14 cellular contexts compared by ENCODE assay signal in genomic region chr3:148999806-149000205, GRCh38. TPM values are rescaled to one million over a fixed set of nuclear protein-coding genes. Genes with fewer than 3 reads are reported as not detected.
A peak's percentile ranks its signal among the peaks of the same experiment; 100 is the strongest.
DNase-seq lines count a peak whose midpoint lies in the region; ATAC-seq and TF ChIP-seq lines count a peak whose summit lies in the region.
"Had no signal": no experiment of that assay in that cellular context is flagged by ENCODE, and none has a peak within 500 bp of the region (broad histone marks: within the 10 kb centered on the region; RNA-seq: fewer than 3 reads in every experiment).

No MANE protein-coding gene starts in this region.

- no peaks in the 10 kb centered on the region for H3K27me3 ChIP-seq in CD8-positive, alpha-beta memory T cell (ENCODE audit: insufficient read depth, low read length, poor library complexity, severe bottlenecking)
- no peaks in the 10 kb centered on the region for H3K27me3 ChIP-seq in right lobe of liver
- H3K27me3 ChIP-seq: SJCRH30, vagina had no signal

- H3K36me3 ChIP-seq in CD8-positive, alpha-beta memory T cell (ENCODE audit: insufficient read depth, low read length): peaks cover 12% of the 10 kb centered on the region
- peaks cover 0 to 33% (median 5%) of the 10 kb centered on the region in 4 donors for H3K36me3 ChIP-seq in right lobe of liver

- H3K4me1 Mint-ChIP-seq in CD8-positive, alpha-beta memory T cell: peaks cover 54 to 80% (median 74%) of the 10 kb centered on the region in 3 donors

- TF ChIP-seq CTCF in NB4 (IDR thresholded peaks at IDR 0.05; ENCODE audit: low read depth, low read length) (no peak), right lobe of liver (IDR thresholded peaks at IDR 0.05) (no peak)

- peak overlapping the region in 4 of 7 donors; percentile 13 to 57 (median 38) for H3K4me3 Mint-ChIP-seq in CD8-positive, alpha-beta memory T cell

- intact Hi-C loops in left ventricle myocardium superior (cut with micrococcal nuclease): no loop called here
- intact Hi-C loops in right lobe of liver (cut with DNase I): no loop called here

- 81% methylated on average over 3 of the region's 3 CpGs for WGBS in right lobe of liver (ENCODE audit: insufficient coverage, low coverage, low lambda C conversion rate, missing lambda C conversion rate)

- CTCF ChIA-PET in CD8-positive, alpha-beta memory T cell (lab: Charles Lee): interaction anchor here (1.4 to 3.6 kb wide), 2 partner anchors 8 to 10 kb away, joined by 3 to 12 read pairs; partner anchors contain the start of gene GYG1

- H3K4me1 ChIP-seq in CD8-positive, alpha-beta memory T cell (ENCODE audit: insufficient read depth, low read length): peaks cover 17% of the 10 kb centered on the region
- peaks cover 0 to 2% (median 0%) of the 10 kb centered on the region in 4 donors for H3K4me1 ChIP-seq in right lobe of liver
- H3K4me1 ChIP-seq: vagina had no signal

- no peak for DNase-seq in CD8-positive, alpha-beta memory T cell
- peak; percentile 49 for DNase-seq in NB4 (ENCODE audit: low read depth)
- DNase-seq in left ventricle myocardium superior: no peak
- no peak for DNase-seq in NCI-H2196 (lab: John Stamatoyannopoulos, UW; ENCODE audit: unreplicated experiment)
- no peak for DNase-seq in right lobe of liver
- DNase-seq in NCI-H82 treated with DMSO at 0.1 percent for 48 hours (lab: John Stamatoyannopoulos, UW; ENCODE audit: unreplicated experiment): no peak
- DNase-seq in NCI-H1092 treated with DMSO at 0.1 percent for 48 hours (lab: John Stamatoyannopoulos, UW): no peak
- DNase-seq: activated gamma-delta T cell, cerebellar nuclear complex, naive B cell, SJCRH30 had no signal

- no peaks in the 10 kb centered on the region for H3K9me3 ChIP-seq in CD8-positive, alpha-beta memory T cell (ENCODE audit: low read length)
- no peaks in the 10 kb centered on the region for H3K9me3 ChIP-seq in right lobe of liver
- H3K9me3 ChIP-seq: HAP-1, SJCRH30, vagina had no signal

- H3K27ac ChIP-seq in CD8-positive, alpha-beta memory T cell (ENCODE audit: low read depth, low read length): no peak overlapping the region
- no peak overlapping the region for H3K27ac ChIP-seq in right lobe of liver
- H3K27ac ChIP-seq: SJCRH30, vagina had no signal

- H3K27me3 Mint-ChIP-seq in CD8-positive, alpha-beta memory T cell: no peaks in the 10 kb centered on the region
- H3K27me3 Mint-ChIP-seq: naive B cell had no signal

- H3K27ac Mint-ChIP-seq in CD8-positive, alpha-beta memory T cell: peak overlapping the region; percentile 52 to 94 (median 78)
- H3K27ac Mint-ChIP-seq: naive B cell had no signal

- H3K4me3 ChIP-seq in CD8-positive, alpha-beta memory T cell (ENCODE audit: low read length): no peak overlapping the region
- H3K4me3 ChIP-seq in NB4 (ENCODE audit: low read depth, low read length): no peak overlapping the region
- no peak overlapping the region for H3K4me3 ChIP-seq in right lobe of liver
- H3K4me3 ChIP-seq: HAP-1, SJCRH30, vagina had no signal

- POLR2A ChIA-PET in CD8-positive, alpha-beta memory T cell (lab: Charles Lee): interaction anchor here (1.2 kb wide), 1 partner anchor 9 kb away, joined by 5 read pairs; the partner anchor contains the start of gene GYG1

- no peak for TF ChIP-seq POLR2A in NB4 (IDR thresholded peaks at IDR 0.05; ENCODE audit: extremely low read depth, insufficient read length)
- TF ChIP-seq POLR2A in right lobe of liver (IDR thresholded peaks at IDR 0.05): no peak

- ATAC-seq in GM21619 (IDR thresholded peaks at IDR 0.05; ENCODE audit: unreplicated experiment) (peak; percentile 28), left ventricle myocardium superior (peak; percentile 69), right lobe of liver (no peak)

- H3K9me3 Mint-ChIP-seq in CD8-positive, alpha-beta memory T cell: no peaks in the 10 kb centered on the region
- H3K9me3 Mint-ChIP-seq: naive B cell had no signal

- peaks cover 12 to 70% (median 15%) of the 10 kb centered on the region in 3 donors for H3K36me3 Mint-ChIP-seq in CD8-positive, alpha-beta memory T cell

RNA-seq across cellular contexts. Expression of gene GYG1, which starts 8.5 kb away (rescaled TPM):
- total RNA-seq in CD8-positive, alpha-beta memory T cell: 10 to 100 TPM; 31.9 to 35.0 TPM
- 78.3 TPM for polyA plus RNA-seq in CD8-positive, alpha-beta memory T cell
- total RNA-seq in left ventricle myocardium superior (179 TPM), right lobe of liver (10 to 100 TPM in 3 of 6 experiments, 1 to 10 TPM in 3; 6.6 to 16.3 (median 10.3) TPM)

Comparison
In these comparisons a context has a peak if more than half of its experiments do, and no peak if none do; other contexts are left out.
1. ATAC-seq: peak in GM21619 (single experiment) and left ventricle myocardium superior (single experiment); none in right lobe of liver (0 of 4).